In genomic region chr2:122263746-122264145, GRCh38 we compare ENCODE assay signal across 29 cellular contexts.
"Had no signal": no experiment of that assay in that cellular context is flagged by ENCODE, and none has a peak within 500 bp of the region (broad histone marks: within the 10 kb centered on the region; RNA-seq: fewer than 3 reads in every experiment).

No MANE protein-coding gene starts in this region.

- H3K36me3 ChIP-seq: ascending aorta, Peyer's patch, SJSA1 had no signal

- H3K27me3 ChIP-seq: ascending aorta, Peyer's patch, SJSA1 had no signal

- H3K4me3 ChIP-seq: ascending aorta, Peyer's patch, SJSA1 had no signal

- ATAC-seq: activated CD8-positive, alpha-beta T cell treated with anti-CD3 and anti-CD28 coated beads, Interleukin-2, amount 10 ng/mL, durations not matched to agents 7 days and 5 days; activated naive CD4-positive, alpha-beta T cell treated with anti-CD3 and anti-CD28 coated beads, Interleukin-2, amount 50 U/mL, for 72 hours; activated naive CD8-positive, alpha-beta T cell treated with anti-CD3 and anti-CD28 coated beads, Interleukin-2, amount 50 U/mL, for 24 hours; T-helper 17 cell; WTC11 had no signal

- H3K4me1 ChIP-seq: ascending aorta, Peyer's patch, SJSA1 had no signal

- H3K27ac ChIP-seq: ascending aorta, Peyer's patch, SJSA1 had no signal

- DNase-seq: activated CD4-positive, alpha-beta T cell treated with anti-CD3 and anti-CD28 coated beads for 48 hours; activated CD4-positive, alpha-beta T cell treated with anti-CD3 and anti-CD28 coated beads, Interleukin-2, amount 50 U/mL, for 4 hours; activated CD4-positive, CD25-positive, alpha-beta regulatory T cell treated with anti-CD3 and anti-CD28 coated beads, Interleukin-2, amount 50 U/mL, for 72 hours; activated CD8-positive, alpha-beta memory T cell treated with anti-CD3 and anti-CD28 coated beads, Interleukin-2, amount 50 U/mL, for 48 hours; activated CD8-positive, alpha-beta T cell treated with anti-CD3 and anti-CD28 coated beads, Interleukin-2, amount 10 ng/mL, durations not matched to agents 7 days and 5 days; activated effector memory CD4-positive, alpha-beta T cell treated with anti-CD3 and anti-CD28 coated beads, Interleukin-2, amount 50 U/mL, for 16 hours; activated naive CD4-positive, alpha-beta T cell treated with Interleukin-2 at 50 U/mL for 16 hours; activated naive CD8-positive, alpha-beta T cell treated with anti-CD3 and anti-CD28 coated beads, Interleukin-2, amount 50 U/mL, for 24 hours; activated T-cell treated with anti-CD3 and anti-CD28 coated beads, Interleukin-2, amount 50 U/mL, for 1 hour; amniotic stem cell; cerebellar nuclear complex; Karpas-422; NCI-H1105 treated with DMSO at 0.1 percent for 48 hours; NCI-H1436 treated with DMSO at 0.1 percent for 48 hours; NCI-H187 treated with DMSO at 0.1 percent for 48 hours; NCI-H2081 treated with DMSO at 0.1 percent for 48 hours; NCI-H2171; NCI-H2227 treated with DMSO at 0.1 percent for 48 hours; NCI-H510A; NCI-H526 treated with DMSO at 0.1 percent for 48 hours; NCI-H82; Peyer's patch; SHP77; T-helper 17 cell; T-helper 9 cell had no signal

- H3K9me3 ChIP-seq: ascending aorta, Peyer's patch, SJSA1 had no signal
